Comparison of ENCODE assay signal across 8 cellular contexts in the genomic region with DNA sequence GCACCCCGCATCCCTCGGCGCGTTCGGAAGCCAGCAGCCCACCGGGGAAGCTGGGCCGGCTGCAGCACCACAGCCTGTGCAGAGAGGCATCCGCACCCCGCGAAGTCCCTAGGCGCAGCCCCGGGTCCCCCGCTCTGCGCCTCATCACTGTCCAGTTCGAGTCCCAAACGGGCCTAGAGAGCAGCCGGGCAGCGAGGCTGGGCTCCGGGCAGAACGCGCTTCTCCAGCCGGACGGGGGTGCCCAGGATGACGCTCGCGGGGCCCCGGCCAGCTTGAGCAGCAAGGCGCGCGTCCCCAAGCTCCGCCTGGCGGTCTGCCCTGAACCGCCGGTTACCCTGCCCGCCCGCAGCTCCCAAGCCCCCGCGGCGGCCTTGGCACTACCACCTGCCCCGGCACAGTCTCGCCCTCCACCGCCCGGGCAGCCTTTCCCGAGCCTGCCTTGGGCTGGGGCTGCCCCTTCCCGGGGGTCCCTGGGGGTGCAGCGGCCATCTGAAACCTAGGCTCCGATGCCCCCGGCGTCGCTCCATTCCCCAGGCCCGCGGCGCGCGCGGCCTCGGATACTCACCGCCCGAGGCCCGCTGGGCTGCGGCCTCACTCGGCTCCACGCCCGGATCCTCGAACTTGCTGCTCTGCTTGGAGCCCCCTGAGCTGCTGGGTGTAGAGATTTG. TPM values are rescaled to one million over a fixed set of nuclear protein-coding genes. Genes with fewer than 3 reads are reported as not detected.
A peak's percentile ranks its signal among the peaks of the same experiment; 100 is the strongest.
DNase-seq lines count a peak whose midpoint lies in the region; ATAC-seq and TF ChIP-seq lines count a peak whose summit lies in the region.

No MANE protein-coding gene starts in this region.

- H3K9me3 ChIP-seq in ascending aorta (no peaks in the 10 kb centered on the region), iPS DF 6.9 (ENCODE audit: control insufficient read depth, insufficient read depth, low read length) (no peaks in the 10 kb centered on the region)

- peak; percentile 37 for TF ChIP-seq CTCF in GM12875 (IDR thresholded peaks at IDR 0.05; ENCODE audit: borderline replicate concordance, insufficient read depth, low read depth, low read length)
- TF ChIP-seq CTCF in ascending aorta (IDR thresholded peaks at IDR 0.05): no peak

- intact Hi-C loops in ascending aorta (cut with DNase I): loop anchor here (5.0 kb wide), 1 partner anchor 271 kb away; no protein-coding TSS in a partner anchor

- H3K27me3 ChIP-seq in ascending aorta: no peaks in the 10 kb centered on the region
- peaks cover 10% of the 10 kb centered on the region; the same call in 1 of the 2 replicates for H3K27me3 ChIP-seq in iPS DF 6.9 (ENCODE audit: control insufficient read depth, insufficient read depth, low read length)

- peak; percentile 30 for DNase-seq in 8988T
- peak; percentile 52 for DNase-seq in SK-N-DZ (ENCODE audit: low spot score)
- DNase-seq in ascending aorta (ENCODE audit: low spot score in 2 of 2): peak in 1 of 2 donors; percentile 68
- DNase-seq in iPS DF 6.9 (ENCODE audit: low read depth, low spot score): peak; percentile 22
- DNase-seq in putamen (ENCODE audit: low spot score): peak; percentile 45

- no peaks in the 10 kb centered on the region for H3K4me1 ChIP-seq in ascending aorta
- no peaks in the 10 kb centered on the region; the same call in 1 of the 2 replicates for H3K4me1 ChIP-seq in iPS DF 6.9 (ENCODE audit: control insufficient read depth, insufficient read depth, low read length)

- H3K4me3 ChIP-seq in GM12875 (ENCODE audit: low read depth, low read length) (peak overlapping the region; percentile 76), ascending aorta (peak overlapping the region; percentile 47 to 88), iPS DF 6.9 (ENCODE audit: low read length) (peak overlapping the region; percentile 55; the same call in 1 of the 2 replicates)

- ATAC-seq in HG03342 (IDR thresholded peaks at IDR 0.05; ENCODE audit: unreplicated experiment) (peak; percentile 34), HG03097 (IDR thresholded peaks at IDR 0.05; ENCODE audit: low FRiP score, unreplicated experiment) (no peak)

- H3K27ac ChIP-seq in ascending aorta (peak overlapping the region; percentile 38 to 45), iPS DF 6.9 (ENCODE audit: low read length) (no peak overlapping the region)

- no CpG with 5 or more reads among the region's 65 CpGs for WGBS in iPS DF 6.9 (ENCODE audit: insufficient coverage, insufficient read length)

- H3K36me3 ChIP-seq in ascending aorta (no peaks in the 10 kb centered on the region), iPS DF 6.9 (ENCODE audit: control insufficient read depth, insufficient read depth, low read length) (no peaks in the 10 kb centered on the region)

RNA-seq across cellular contexts. Expression of a gene that starts 0.6 kb away (rescaled TPM):
- 5.8 and 6.2 TPM in 2 replicates for polyA plus RNA-seq in SK-N-DZ (2014; cell fraction: cytosol; rRNA removed)
- 3.0 and 4.9 TPM in 2 replicates for polyA plus RNA-seq in SK-N-DZ (2014; cell fraction: nucleus; rRNA removed)
- total RNA-seq in ascending aorta: 15.8 TPM
